Comparison of ENCODE assay signal across 8 cellular contexts in genomic region chr9:15306757-15307522, GRCh38. TPM values are rescaled to one million over a fixed set of nuclear protein-coding genes. Genes with fewer than 3 reads are reported as not detected.
A peak's percentile ranks its signal among the peaks of the same experiment; 100 is the strongest.
DNase-seq lines count a peak whose midpoint lies in the region.

TSS of gene TTC39B (minus strand) at chr9:15307216. CDS start at chr9:15307125, 91 bp downstream.

- CTCF ChIA-PET in activated naive CD4-positive, alpha-beta T cell treated with anti-CD3 and anti-CD28 coated beads for 36 hours (lab: Charles Lee), result interaction anchor here (0.5 to 1.5 kb wide), 3 partner anchors 7 to 221 kb away, joined by 3 to 4 read pairs (median 3); no protein-coding TSS in a partner anchor

- peak; percentile 98 for DNase-seq in ELF-1 (ENCODE audit: low read depth, low spot score)
- peak; percentile 84 for DNase-seq in H4 (ENCODE audit: low spot score)
- peak; percentile 91 for DNase-seq in LHCN-M2 (ENCODE audit: low read depth)
- peak; percentile 86 for DNase-seq in SJSA1 (ENCODE audit: low read depth in 1 of 2, low spot score in 2 of 2)
- DNase-seq in activated naive CD4-positive, alpha-beta T cell treated with anti-CD3 and anti-CD28 coated beads for 36 hours, result peak; percentile 86
- DNase-seq in globus pallidus (ENCODE audit: low spot score), result peak; percentile 75
- DNase-seq in non-pigmented ciliary epithelial cell (ENCODE audit: low read depth), result peak; percentile 58
- peak; percentile 77 for DNase-seq in superior temporal gyrus (ENCODE audit: extremely low spot score)

- no peak within 1 kb of the TSS for H3K27ac ChIP-seq in SJSA1

- H3K27me3 Mint-ChIP-seq in activated naive CD4-positive, alpha-beta T cell treated with anti-CD3 and anti-CD28 coated beads for 36 hours (ENCODE audit: low read depth), result no peaks in the 10 kb centered on the region

- no peaks in the 10 kb centered on the region for H3K27me3 ChIP-seq in SJSA1 (replicated peaks)

- peaks cover 57% of the 10 kb centered on the region for H3K4me1 Mint-ChIP-seq in activated naive CD4-positive, alpha-beta T cell treated with anti-CD3 and anti-CD28 coated beads for 36 hours (ENCODE audit: low read depth)

- peak within 1 kb of the TSS; percentile 95 for H3K27ac Mint-ChIP-seq in activated naive CD4-positive, alpha-beta T cell treated with anti-CD3 and anti-CD28 coated beads for 36 hours

- H3K4me1 ChIP-seq in SJSA1 (replicated peaks), result peaks cover 15% of the 10 kb centered on the region

- peak within 1 kb of the TSS; percentile 99 for H3K4me3 Mint-ChIP-seq in activated naive CD4-positive, alpha-beta T cell treated with anti-CD3 and anti-CD28 coated beads for 36 hours

- H3K9me3 ChIP-seq in SJSA1 (replicated peaks), result no peaks in the 10 kb centered on the region

- H3K36me3 ChIP-seq in SJSA1, result no peaks in the 10 kb centered on the region

- no peaks in the 10 kb centered on the region for H3K9me3 Mint-ChIP-seq in activated naive CD4-positive, alpha-beta T cell treated with anti-CD3 and anti-CD28 coated beads for 36 hours

- intact Hi-C loops in activated naive CD4-positive, alpha-beta T cell treated with anti-CD3 and anti-CD28 coated beads for 36 hours (cut with micrococcal nuclease), result loop anchor here (1.0 to 2.0 kb wide), 3 partner anchors 48 to 204 kb away; partner anchors contain the start of genes PSIP1 and SNAPC3

- H3K36me3 Mint-ChIP-seq in activated naive CD4-positive, alpha-beta T cell treated with anti-CD3 and anti-CD28 coated beads for 36 hours (ENCODE audit: low read depth), result peaks cover 15% of the 10 kb centered on the region

- H3K4me3 ChIP-seq in SJSA1, result peak within 1 kb of the TSS; percentile 59

RNA-seq across cellular contexts. Expression of gene TTC39B, which starts in this region (rescaled TPM):
- total RNA-seq in H4 (2014; rRNA removed; shearing (Covaris generic)), result 4.5 and 7.7 TPM in 2 replicates
- 9.0 and 9.2 TPM in 2 replicates for total RNA-seq in LHCN-M2 (2014; rRNA removed)
- polyA plus RNA-seq in LHCN-M2 (2012), result 2.4 TPM
- 2.7 and 5.9 TPM in 2 replicates for total RNA-seq in SJSA1 (2014; rRNA removed; shearing (Covaris generic))
- total RNA-seq in activated naive CD4-positive, alpha-beta T cell treated with anti-CD3 and anti-CD28 coated beads for 36 hours, result 10 to 100 TPM; 43.9 to 46.4 TPM
